ENCODE assay signal across 27 cellular contexts in the genomic region with DNA sequence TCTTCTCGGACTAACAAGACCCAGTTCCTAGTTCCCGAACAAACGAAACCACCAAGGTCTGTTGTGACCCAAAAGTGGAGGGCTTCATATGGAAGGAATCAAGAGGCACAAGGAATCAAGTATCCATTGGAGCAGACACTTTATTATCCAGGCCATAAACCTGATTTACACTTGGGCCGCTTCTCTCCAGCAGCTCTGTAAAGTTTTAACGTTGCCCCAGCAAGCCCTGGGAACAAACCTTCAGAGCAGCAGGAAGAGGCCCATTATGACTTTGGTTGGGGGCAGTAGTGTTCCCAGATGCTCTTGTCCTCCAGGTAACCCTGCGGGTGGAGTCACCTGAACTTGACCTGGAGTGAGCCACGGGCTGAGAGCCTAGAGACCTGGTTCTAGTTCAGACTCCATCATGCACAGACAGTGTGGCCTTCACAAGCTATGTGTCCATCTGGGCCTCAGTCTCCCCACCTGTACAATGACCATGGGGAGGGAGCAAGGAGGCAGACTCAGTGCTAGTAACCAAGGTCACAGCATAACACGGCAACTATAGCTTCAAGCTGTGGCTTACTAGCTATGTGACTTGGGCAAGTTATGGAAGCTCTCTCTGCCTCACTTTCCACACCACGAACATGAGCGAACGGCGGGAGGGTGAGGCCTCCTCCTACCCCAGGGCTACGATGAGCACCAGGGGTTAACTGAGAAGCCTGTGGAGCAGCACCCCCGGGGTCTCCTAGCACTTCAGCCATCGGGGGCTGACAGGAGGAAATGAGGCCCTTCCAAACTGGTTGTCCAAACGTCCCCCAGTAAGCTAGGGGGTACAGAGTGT.
DNase-seq lines count a peak whose midpoint lies in the region; ATAC-seq and TF ChIP-seq lines count a peak whose summit lies in the region.
"Had no signal": no experiment of that assay in that cellular context is flagged by ENCODE, and none has a peak within 500 bp of the region (broad histone marks: within the 10 kb centered on the region; RNA-seq: fewer than 3 reads in every experiment).

No MANE protein-coding gene starts in this region.

- WGBS in endodermal cell (ENCODE audit: insufficient coverage in 1 of 2, insufficient read length in 1 of 2), 2 experiments = 87% methylated on average over 12 to 16 of the region's 16 CpGs

- no peaks in the 10 kb centered on the region for H3K27me3 ChIP-seq in endodermal cell (ENCODE audit: control insufficient read depth, insufficient read depth, low read length, poor library complexity, severe bottlenecking)
- H3K27me3 ChIP-seq: adrenal gland, body of pancreas, left lung, SJSA1, upper lobe of left lung had no signal

- no peak overlapping the region for H3K27ac Mint-ChIP-seq in activated naive CD4-positive, alpha-beta T cell treated with anti-CD3 and anti-CD28 coated beads, Interleukin-2, amount 10 ng/mL, durations not matched to agents 7 days and 5 days
- H3K27ac Mint-ChIP-seq in activated naive CD4-positive, alpha-beta T cell treated with anti-CD3 and anti-CD28 coated beads for 36 hours = no peak overlapping the region
- H3K27ac Mint-ChIP-seq in endodermal cell (peak overlapping the region; percentile 18), type B pancreatic cell (no peak overlapping the region)
- H3K27ac Mint-ChIP-seq: activated T-cell treated with anti-CD3 and anti-CD28 coated beads, Interleukin-2, amount 50 U/mL, for 24 hours; memory B cell; progenitor cell of endocrine pancreas had no signal

- H3K9ac ChIP-seq in endodermal cell (ENCODE audit: extremely low read depth, low read length, poor library complexity, severe bottlenecking) = no peak overlapping the region

- no peak overlapping the region for H3K27ac ChIP-seq in endodermal cell (ENCODE audit: low read depth, low read length)
- H3K27ac ChIP-seq: adrenal gland, body of pancreas, left lung, SJSA1, upper lobe of left lung had no signal

- H3K4me3 Mint-ChIP-seq in activated naive CD4-positive, alpha-beta T cell treated with anti-CD3 and anti-CD28 coated beads, Interleukin-2, amount 10 ng/mL, durations not matched to agents 7 days and 5 days = no peak overlapping the region
- no peak overlapping the region for H3K4me3 Mint-ChIP-seq in activated naive CD4-positive, alpha-beta T cell treated with anti-CD3 and anti-CD28 coated beads for 36 hours
- H3K4me3 Mint-ChIP-seq in endodermal cell (no peak overlapping the region), type B pancreatic cell (no peak overlapping the region)
- H3K4me3 Mint-ChIP-seq: activated T-cell treated with anti-CD3 and anti-CD28 coated beads, Interleukin-2, amount 50 U/mL, for 24 hours; IgD-negative memory B cell; memory B cell had no signal

- intact Hi-C loops in activated naive CD4-positive, alpha-beta T cell treated with anti-CD3 and anti-CD28 coated beads for 36 hours (cut with micrococcal nuclease) = no loop called here

- H3K4me1 Mint-ChIP-seq in activated naive CD4-positive, alpha-beta T cell treated with anti-CD3 and anti-CD28 coated beads, Interleukin-2, amount 10 ng/mL, durations not matched to agents 7 days and 5 days = no peaks in the 10 kb centered on the region
- H3K4me1 Mint-ChIP-seq in activated naive CD4-positive, alpha-beta T cell treated with anti-CD3 and anti-CD28 coated beads for 36 hours (ENCODE audit: low read depth) = no peaks in the 10 kb centered on the region
- peaks cover 18% of the 10 kb centered on the region for H3K4me1 Mint-ChIP-seq in endodermal cell
- H3K4me1 Mint-ChIP-seq in type B pancreatic cell (ENCODE audit: unreplicated experiment) = peaks cover 25% of the 10 kb centered on the region
- H3K4me1 Mint-ChIP-seq: IgD-negative memory B cell, memory B cell had no signal

- DNase-seq in activated naive CD4-positive, alpha-beta T cell treated with anti-CD3 and anti-CD28 coated beads, Interleukin-2, amount 10 ng/mL, durations not matched to agents 7 days and 5 days = peak; percentile 17
- no peak for DNase-seq in activated naive CD4-positive, alpha-beta T cell treated with anti-CD3 and anti-CD28 coated beads for 36 hours
- peak; percentile 50 for DNase-seq in endodermal cell
- peak; percentile 14 for DNase-seq in omental fat pad (ENCODE audit: low spot score)
- DNase-seq in type B pancreatic cell (ENCODE audit: extremely low spot score, unreplicated experiment) = peak; percentile 62
- no peak for DNase-seq in SK-N-DZ (ENCODE audit: low spot score)
- no peak for DNase-seq in NCI-H2227 treated with DMSO at 0.1 percent for 48 hours (lab: John Stamatoyannopoulos, UW)
- DNase-seq: activated CD4-positive, alpha-beta T cell treated with anti-CD3 and anti-CD28 coated beads, Interleukin-2, amount 50 U/mL, for 1 hour; activated T-cell treated with anti-CD3 and anti-CD28 coated beads, Interleukin-2, amount 50 U/mL, for 24 hours; body of pancreas; Calu3; DMS79; HCEC 1CT; MV-4-11; NCI-H1436 treated with DMSO at 0.1 percent for 48 hours; NCI-H446; NCI-H748 treated with DMSO at 0.1 percent for 48 hours; stimulated activated CD4-positive, alpha-beta T cell treated with anti-CD3 and anti-CD28 coated beads, Interleukin-15, amount 100 ng/mL, for 24 hours; stimulated activated CD4-positive, alpha-beta T cell treated with anti-CD3 and anti-CD28 coated beads, Interleukin-4, amount 100 ng/mL, for 4 hours had no signal

- H3K4me3 ChIP-seq in endodermal cell (ENCODE audit: low read length) = no peak overlapping the region
- H3K4me3 ChIP-seq: adrenal gland, body of pancreas, left lung, SJSA1, upper lobe of left lung had no signal

- CTCF ChIA-PET in activated naive CD4-positive, alpha-beta T cell treated with anti-CD3 and anti-CD28 coated beads, Interleukin-2, amount 10 ng/mL, durations not matched to agents 7 days and 5 days (lab: Charles Lee) = no interaction called here
- CTCF ChIA-PET in activated naive CD4-positive, alpha-beta T cell treated with anti-CD3 and anti-CD28 coated beads for 36 hours (lab: Charles Lee) = no interaction called here

- no peaks in the 10 kb centered on the region for H3K36me3 ChIP-seq in endodermal cell (ENCODE audit: control insufficient read depth, insufficient read depth, low read length)
- H3K36me3 ChIP-seq: adrenal gland, left lung, SJSA1, upper lobe of left lung had no signal

- no peak for ATAC-seq in omental fat pad (ENCODE audit: low FRiP score)
- no peak for ATAC-seq in HG02798 (IDR thresholded peaks at IDR 0.05; ENCODE audit: poor library complexity, unreplicated experiment)
- ATAC-seq: body of pancreas, left lung had no signal

- peaks cover 18% of the 10 kb centered on the region for H3K27me3 Mint-ChIP-seq in activated naive CD4-positive, alpha-beta T cell treated with anti-CD3 and anti-CD28 coated beads, Interleukin-2, amount 10 ng/mL, durations not matched to agents 7 days and 5 days
- H3K27me3 Mint-ChIP-seq in activated naive CD4-positive, alpha-beta T cell treated with anti-CD3 and anti-CD28 coated beads for 36 hours (ENCODE audit: low read depth) = peaks cover 3% of the 10 kb centered on the region
- H3K27me3 Mint-ChIP-seq in endodermal cell (ENCODE audit: insufficient read depth) (peaks cover 6% of the 10 kb centered on the region), type B pancreatic cell (peaks cover 15% of the 10 kb centered on the region)
- H3K27me3 Mint-ChIP-seq: IgD-negative memory B cell had no signal

- no peaks in the 10 kb centered on the region for H3K9me3 Mint-ChIP-seq in activated naive CD4-positive, alpha-beta T cell treated with anti-CD3 and anti-CD28 coated beads, Interleukin-2, amount 10 ng/mL, durations not matched to agents 7 days and 5 days
- no peaks in the 10 kb centered on the region for H3K9me3 Mint-ChIP-seq in activated naive CD4-positive, alpha-beta T cell treated with anti-CD3 and anti-CD28 coated beads for 36 hours
- H3K9me3 Mint-ChIP-seq in endodermal cell (no peaks in the 10 kb centered on the region), type B pancreatic cell (no peaks in the 10 kb centered on the region)
- H3K9me3 Mint-ChIP-seq: activated T-cell treated with anti-CD3 and anti-CD28 coated beads, Interleukin-2, amount 50 U/mL, for 24 hours; IgD-negative memory B cell; memory B cell had no signal

- peaks cover 7% of the 10 kb centered on the region for H3K4me1 ChIP-seq in endodermal cell (ENCODE audit: control insufficient read depth, insufficient read depth, low read length)
- H3K4me1 ChIP-seq: adrenal gland, body of pancreas, left lung, SJSA1, upper lobe of left lung had no signal

- no peaks in the 10 kb centered on the region for H3K36me3 Mint-ChIP-seq in activated naive CD4-positive, alpha-beta T cell treated with anti-CD3 and anti-CD28 coated beads, Interleukin-2, amount 10 ng/mL, durations not matched to agents 7 days and 5 days
- no peaks in the 10 kb centered on the region for H3K36me3 Mint-ChIP-seq in activated naive CD4-positive, alpha-beta T cell treated with anti-CD3 and anti-CD28 coated beads for 36 hours (ENCODE audit: low read depth)
- no peaks in the 10 kb centered on the region for H3K36me3 Mint-ChIP-seq in endodermal cell (ENCODE audit: low read depth)
- no peaks in the 10 kb centered on the region for H3K36me3 Mint-ChIP-seq in type B pancreatic cell
- H3K36me3 Mint-ChIP-seq: IgD-negative memory B cell, memory B cell had no signal

- H3K9me3 ChIP-seq in endodermal cell (ENCODE audit: control insufficient read depth, low read length) = no peaks in the 10 kb centered on the region
- H3K9me3 ChIP-seq: adrenal gland, body of pancreas, left lung, SJSA1, upper lobe of left lung had no signal

- TF ChIP-seq CTCF in endodermal cell (conservative IDR thresholded peaks at IDR 0.05) (no peak), omental fat pad (IDR thresholded peaks at IDR 0.05) (no peak), type B pancreatic cell (conservative IDR thresholded peaks at IDR 0.05) (no peak)

Comparison
In these comparisons a context has a peak if more than half of its experiments do, and no peak if none do; other contexts are left out.
1. DNase-seq: peak in activated naive CD4-positive, alpha-beta T cell treated with anti-CD3 and anti-CD28 coated beads, Interleukin-2, amount 10 ng/mL, durations not matched to agents 7 days and 5 days (single experiment), endodermal cell (single experiment), omental fat pad (single experiment) and type B pancreatic cell (single experiment); none in activated naive CD4-positive, alpha-beta T cell treated with anti-CD3 and anti-CD28 coated beads for 36 hours (single experiment), SK-N-DZ (single experiment) and NCI-H2227 treated with DMSO at 0.1 percent for 48 hours (single experiment).